12 cellular contexts compared by ENCODE assay signal in genomic region chr11:74641289-74641688, GRCh38. TPM values are rescaled to one million over a fixed set of nuclear protein-coding genes. Genes with fewer than 3 reads are reported as not detected.
DNase-seq lines count a peak whose midpoint lies in the region; ATAC-seq, FAIRE-seq and TF ChIP-seq lines count a peak whose summit lies in the region.
"Had no signal": no experiment of that assay in that cellular context is flagged by ENCODE, and none has a peak within 500 bp of the region (broad histone marks: within the 10 kb centered on the region; RNA-seq: fewer than 3 reads in every experiment).

No MANE protein-coding gene starts in this region.

- no peak for TF ChIP-seq CTCF in D721Med (IDR thresholded peaks at IDR 0.05; ENCODE audit: insufficient read depth, missing control alignments)
- no peak for TF ChIP-seq CTCF in VCaP (conservative IDR thresholded peaks at IDR 0.05)

- no peaks in the 10 kb centered on the region for H3K4me1 ChIP-seq in aorta (ENCODE audit: control insufficient read depth in 1 of 2, insufficient read depth in 2 of 2, low read length in 2 of 2)

- DNase-seq in D721Med (ENCODE audit: insufficient read length, low spot score): no peak
- peak; percentile 44 for DNase-seq in NCI-H1417 treated with DMSO at 0.1 percent for 48 hours (lab: John Stamatoyannopoulos, UW)
- peak; percentile 35 for DNase-seq in myocyte (ENCODE audit: low read depth)
- no peak for DNase-seq in aorta
- no peak for DNase-seq in activated CD4-positive, alpha-beta T cell treated with anti-CD3 and anti-CD28 coated beads, Interleukin-2, amount 50 U/mL, for 48 hours
- no peak for DNase-seq in OCI-M2 (lab: John Stamatoyannopoulos, UW; ENCODE audit: unreplicated experiment)
- DNase-seq: GF-D8 had no signal

- H3K27me3 ChIP-seq in aorta (ENCODE audit: control insufficient read depth in 1 of 2, insufficient read depth in 2 of 2, low read length in 1 of 2): no peaks in the 10 kb centered on the region

- no peak overlapping the region for H3K4me3 ChIP-seq in aorta (ENCODE audit: low read length in 2 of 2)

- peak; percentile 72 for FAIRE-seq in D721Med (lab: Jason Lieb, UNC)
- FAIRE-seq: endothelial cell of umbilical vein, TTC549 had no signal

- peak overlapping the region; percentile 52 for H3K27ac ChIP-seq in VCaP
- H3K27ac ChIP-seq in aorta (ENCODE audit: low read depth in 1 of 2, low read length in 2 of 2): no peak overlapping the region

- intact Hi-C loops in aorta (cut with DNase I): loop anchor here in 1 of 2 donors (5.0 kb wide), 1 partner anchor 41 kb away; no protein-coding TSS in a partner anchor

- whole genome bisulfite sequencing in aorta, 2 donors: 54 to 56% methylated on average over 8 of the region's 8 CpGs

- H3K36me3 ChIP-seq in aorta (ENCODE audit: control insufficient read depth in 1 of 2, insufficient read depth in 2 of 2, low read length in 1 of 2): peaks cover 0 to 11% of the 10 kb centered on the region in 2 donors

- no peaks in the 10 kb centered on the region for H3K9me3 ChIP-seq in aorta (ENCODE audit: control insufficient read depth, low read length)

- ATAC-seq in aorta (ENCODE audit: low FRiP score) (no peak), HG03521 (IDR thresholded peaks at IDR 0.05; ENCODE audit: unreplicated experiment) (no peak)
- ATAC-seq: activated CD8-positive, alpha-beta T cell treated with anti-CD3 and anti-CD28 coated beads, Interleukin-2, amount 10 ng/mL, durations not matched to agents 7 days and 5 days had no signal

RNA-seq across cellular contexts. Expression of gene POLD3, which starts 48.9 kb away (rescaled TPM):
- total RNA-seq in myocyte (5.8 and 9.6 TPM in 2 replicates), aorta (10 to 100 TPM; 12.4 to 19.0 TPM)
- polyA plus RNA-seq in myocyte (2012): 4.4 TPM
- polyA plus RNA-seq in aorta: 10 to 100 TPM in 1 of 2 donors, 1 to 10 TPM in 1; 3.9 to 10.4 TPM

Comparison
In these comparisons a context has a peak if more than half of its experiments do, and no peak if none do; other contexts are left out.
1. DNase-seq: peak in NCI-H1417 treated with DMSO at 0.1 percent for 48 hours (single experiment) and myocyte (single experiment); none in D721Med (single experiment), aorta (0 of 2), activated CD4-positive, alpha-beta T cell treated with anti-CD3 and anti-CD28 coated beads, Interleukin-2, amount 50 U/mL, for 48 hours (0 of 2) and OCI-M2 (single experiment).